ENCODE assay signal across 1 cellular context in genomic region chr13:114226699-114227323, GRCh38.
TF ChIP-seq lines count a peak whose summit lies in the region.

No MANE protein-coding gene starts in this region.

TF ChIP-seq in K562, 482 proteins besides CTCF, POLR2A, EP300 and RAD21 (continued from another document and continues in another):
- no peak for TF ChIP-seq CREB3 (tag; conservative IDR thresholded peaks at IDR 0.05; ENCODE audit: low read depth)
- TF ChIP-seq SMAD3 (CRISPR knock-in tag; conservative IDR thresholded peaks at IDR 0.05): no peak
- no peak for TF ChIP-seq ZBTB34 (CRISPR knock-in tag; IDR thresholded peaks at IDR 0.05)
- TF ChIP-seq GABPA (tag; conservative IDR thresholded peaks at IDR 0.05; ENCODE audit: low read depth): no peak
- TF ChIP-seq, protein P1, sequence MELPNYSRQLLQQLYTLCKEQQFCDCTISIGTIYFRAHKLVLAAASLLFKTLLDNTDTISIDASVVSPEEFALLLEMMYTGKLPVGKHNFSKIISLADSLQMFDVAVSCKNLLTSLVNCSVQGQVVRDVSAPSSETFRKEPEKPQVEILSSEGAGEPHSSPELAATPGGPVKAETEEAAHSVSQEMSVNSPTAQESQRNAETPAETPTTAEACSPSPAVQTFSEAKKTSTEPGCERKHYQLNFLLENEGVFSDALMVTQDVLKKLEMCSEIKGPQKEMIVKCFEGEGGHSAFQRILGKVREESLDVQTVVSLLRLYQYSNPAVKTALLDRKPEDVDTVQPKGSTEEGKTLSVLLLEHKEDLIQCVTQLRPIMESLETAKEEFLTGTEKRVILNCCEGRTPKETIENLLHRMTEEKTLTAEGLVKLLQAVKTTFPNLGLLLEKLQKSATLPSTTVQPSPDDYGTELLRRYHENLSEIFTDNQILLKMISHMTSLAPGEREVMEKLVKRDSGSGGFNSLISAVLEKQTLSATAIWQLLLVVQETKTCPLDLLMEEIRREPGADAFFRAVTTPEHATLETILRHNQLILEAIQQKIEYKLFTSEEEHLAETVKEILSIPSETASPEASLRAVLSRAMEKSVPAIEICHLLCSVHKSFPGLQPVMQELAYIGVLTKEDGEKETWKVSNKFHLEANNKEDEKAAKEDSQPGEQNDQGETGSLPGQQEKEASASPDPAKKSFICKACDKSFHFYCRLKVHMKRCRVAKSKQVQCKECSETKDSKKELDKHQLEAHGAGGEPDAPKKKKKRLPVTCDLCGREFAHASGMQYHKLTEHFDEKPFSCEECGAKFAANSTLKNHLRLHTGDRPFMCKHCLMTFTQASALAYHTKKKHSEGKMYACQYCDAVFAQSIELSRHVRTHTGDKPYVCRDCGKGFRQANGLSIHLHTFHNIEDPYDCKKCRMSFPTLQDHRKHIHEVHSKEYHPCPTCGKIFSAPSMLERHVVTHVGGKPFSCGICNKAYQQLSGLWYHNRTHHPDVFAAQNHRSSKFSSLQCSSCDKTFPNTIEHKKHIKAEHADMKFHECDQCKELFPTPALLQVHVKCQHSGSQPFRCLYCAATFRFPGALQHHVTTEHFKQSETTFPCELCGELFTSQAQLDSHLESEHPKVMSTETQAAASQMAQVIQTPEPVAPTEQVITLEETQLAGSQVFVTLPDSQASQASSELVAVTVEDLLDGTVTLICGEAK (IDR thresholded peaks at IDR 0.05): no peak
- TF ChIP-seq, protein P1 (CRISPR knock-in tag; IDR thresholded peaks at IDR 0.05): no peak
- TF ChIP-seq, protein P2, sequence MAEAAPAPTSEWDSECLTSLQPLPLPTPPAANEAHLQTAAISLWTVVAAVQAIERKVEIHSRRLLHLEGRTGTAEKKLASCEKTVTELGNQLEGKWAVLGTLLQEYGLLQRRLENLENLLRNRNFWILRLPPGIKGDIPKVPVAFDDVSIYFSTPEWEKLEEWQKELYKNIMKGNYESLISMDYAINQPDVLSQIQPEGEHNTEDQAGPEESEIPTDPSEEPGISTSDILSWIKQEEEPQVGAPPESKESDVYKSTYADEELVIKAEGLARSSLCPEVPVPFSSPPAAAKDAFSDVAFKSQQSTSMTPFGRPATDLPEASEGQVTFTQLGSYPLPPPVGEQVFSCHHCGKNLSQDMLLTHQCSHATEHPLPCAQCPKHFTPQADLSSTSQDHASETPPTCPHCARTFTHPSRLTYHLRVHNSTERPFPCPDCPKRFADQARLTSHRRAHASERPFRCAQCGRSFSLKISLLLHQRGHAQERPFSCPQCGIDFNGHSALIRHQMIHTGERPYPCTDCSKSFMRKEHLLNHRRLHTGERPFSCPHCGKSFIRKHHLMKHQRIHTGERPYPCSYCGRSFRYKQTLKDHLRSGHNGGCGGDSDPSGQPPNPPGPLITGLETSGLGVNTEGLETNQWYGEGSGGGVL (CRISPR knock-in tag; IDR thresholded peaks at IDR 0.05): no peak
- TF ChIP-seq, protein P3, sequence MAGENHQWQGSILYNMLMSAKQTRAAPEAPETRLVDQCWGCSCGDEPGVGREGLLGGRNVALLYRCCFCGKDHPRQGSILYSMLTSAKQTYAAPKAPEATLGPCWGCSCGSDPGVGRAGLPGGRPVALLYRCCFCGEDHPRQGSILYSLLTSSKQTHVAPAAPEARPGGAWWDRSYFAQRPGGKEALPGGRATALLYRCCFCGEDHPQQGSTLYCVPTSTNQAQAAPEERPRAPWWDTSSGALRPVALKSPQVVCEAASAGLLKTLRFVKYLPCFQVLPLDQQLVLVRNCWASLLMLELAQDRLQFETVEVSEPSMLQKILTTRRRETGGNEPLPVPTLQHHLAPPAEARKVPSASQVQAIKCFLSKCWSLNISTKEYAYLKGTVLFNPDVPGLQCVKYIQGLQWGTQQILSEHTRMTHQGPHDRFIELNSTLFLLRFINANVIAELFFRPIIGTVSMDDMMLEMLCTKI (IDR thresholded peaks at IDR 0.05; ENCODE audit: partially characterized antibody): no peak
- no peak for TF ChIP-seq ILK (tag; IDR thresholded peaks at IDR 0.05; ENCODE audit: borderline replicate concordance, low read depth)
- no peak for TF ChIP-seq PTRF (tag; IDR thresholded peaks at IDR 0.05)
- no peak for TF ChIP-seq ZNF57 (CRISPR knock-in tag; IDR thresholded peaks at IDR 0.05)
- no peak for TF ChIP-seq ARHGAP35 (IDR thresholded peaks at IDR 0.05; ENCODE audit: partially characterized antibody)
- TF ChIP-seq AFF1 (IDR thresholded peaks at IDR 0.05; ENCODE audit: low read depth in 1 of 2, partially characterized antibody in 2 of 2): no peak
- TF ChIP-seq RB1 (IDR thresholded peaks at IDR 0.05; ENCODE audit: low read depth): peak; percentile 65; the same call in 1 of the 2 replicates
- no peak for TF ChIP-seq RBM14 (IDR thresholded peaks at IDR 0.05; ENCODE audit: borderline replicate concordance, insufficient read depth, low read depth, low read length)
- TF ChIP-seq TAF15 (IDR thresholded peaks at IDR 0.05; ENCODE audit: low read depth, low read length): no peak
- no peak for TF ChIP-seq ZZZ3 (IDR thresholded peaks at IDR 0.05)
- no peak for TF ChIP-seq CHD2 (IDR thresholded peaks at IDR 0.05; ENCODE audit: low read depth, low read length)
